ENCODE assay signal across 26 cellular contexts in the genomic region with DNA sequence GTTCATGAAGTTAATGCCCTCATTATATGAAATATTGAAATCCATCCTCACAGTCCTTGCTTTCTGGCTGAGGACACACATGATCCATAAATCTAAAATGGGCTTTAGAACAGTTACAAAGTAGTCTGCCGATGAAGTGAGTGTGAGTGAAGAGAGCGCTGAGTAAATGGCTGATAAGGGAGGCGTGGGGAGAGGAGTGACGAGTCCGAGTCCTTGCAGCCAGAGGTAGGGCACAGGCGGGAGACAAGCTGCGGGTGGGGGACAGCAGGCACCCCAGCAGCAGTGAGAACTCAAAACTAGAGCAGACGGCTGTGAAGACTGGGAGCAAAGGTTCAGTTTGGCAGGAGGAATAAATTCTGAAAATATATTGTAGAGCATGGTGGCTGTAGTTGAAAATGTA.
DNase-seq lines count a peak whose midpoint lies in the region; ATAC-seq, FAIRE-seq and TF ChIP-seq lines count a peak whose summit lies in the region.
"Had no signal": no experiment of that assay in that cellular context is flagged by ENCODE, and none has a peak within 500 bp of the region (broad histone marks: within the 10 kb centered on the region; RNA-seq: fewer than 3 reads in every experiment).

No MANE protein-coding gene starts in this region.

- no peak for TF ChIP-seq RAD21 in K562 (CRISPR knock-in tag; conservative IDR thresholded peaks at IDR 0.05 in 1 of 2, IDR thresholded peaks at IDR 0.05 in 1 of 2)

- TF ChIP-seq CTCF in K562 (IDR thresholded peaks at IDR 0.05 in 2 of 3, conservative IDR thresholded peaks at IDR 0.05 in 1 of 3; ENCODE audit: insufficient read depth in 2 of 3, low read depth in 1 of 3, low read length in 3 of 3): no peak
- no peak for TF ChIP-seq CTCF in cardiac muscle cell (IDR thresholded peaks at IDR 0.05; ENCODE audit: low read depth, low read length)
- no peak for TF ChIP-seq CTCF in GM10266 (IDR thresholded peaks at IDR 0.05; ENCODE audit: control insufficient read depth, insufficient read depth, low read depth, missing control alignments)

- in situ Hi-C loops in K562 (cut with MboI): no loop called here

- H3K4ac ChIP-seq in neuronal stem cell (ENCODE audit: low read length): no peak overlapping the region

- ATAC-seq in K562 (peak; percentile 71), right cardiac atrium (peak; percentile 93 to 95)
- ATAC-seq: A549, GM12878, HepG2 had no signal

- H2BK120ac ChIP-seq in neuronal stem cell (ENCODE audit: low read depth, low read length): no peak overlapping the region

- 1% methylated on average over 8 of the region's 8 CpGs for WGBS in K562 (ENCODE audit: insufficient coverage, low coverage, missing lambda C conversion rate)
- 37% methylated on average over 8 of the region's 8 CpGs for WGBS in right cardiac atrium
- no CpG with 5 or more reads among the region's 8 CpGs for WGBS in neuronal stem cell (ENCODE audit: extremely low coverage in 2 of 2, insufficient read length in 2 of 2, insufficient replicate concordance in 1 of 2), 2 donors

- TF ChIP-seq POLR2A in K562 (conservative IDR thresholded peaks at IDR 0.05): no peak

- H3K27ac ChIP-seq in K562 (ENCODE audit: extremely low read depth, low read depth, low read length): no peak overlapping the region
- H3K27ac ChIP-seq in cardiac muscle cell: no peak overlapping the region
- H3K27ac ChIP-seq in right cardiac atrium (ENCODE audit: low read length): no peak overlapping the region
- H3K27ac ChIP-seq in neuronal stem cell (replicated peaks; ENCODE audit: low read length): no peak overlapping the region
- H3K27ac ChIP-seq: A549; BLaER1 treated with 17β-estradiol and CSF1 and Interleukin-3, amounts not matched to agents 10 nM and 100 nM; PC-9 had no signal

- CTCF ChIA-PET in K562 (lab: Yijun Ruan, JAX; ENCODE audit: low intra/inter-chr PET ratio): no interaction called here

- no peak overlapping the region for H2BK15ac ChIP-seq in neuronal stem cell (ENCODE audit: low read length)

- intact Hi-C loops in K562 (cut with micrococcal nuclease) (no loop called here), right cardiac atrium (cut with DNase I) (no loop called here)

- H2AK5ac ChIP-seq in neuronal stem cell (ENCODE audit: low read depth, low read length): no peak overlapping the region

- H3K9me1 ChIP-seq in K562 (ENCODE audit: control insufficient read depth, insufficient read depth, low read length): no peaks in the 10 kb centered on the region

- H3K9ac ChIP-seq in K562 (ENCODE audit: insufficient read depth in 1 of 2, low read depth in 2 of 2, low read length in 2 of 2): peak overlapping the region in 1 of 2 experiments; percentile 47; a peak in 1 of 4 replicates
- H3K9ac ChIP-seq in neuronal stem cell (ENCODE audit: low read depth, low read length, poor library complexity): no peak overlapping the region
- H3K9ac ChIP-seq: BLaER1 treated with 17β-estradiol and CSF1 and Interleukin-3, amounts not matched to agents 10 nM and 100 nM had no signal

- FAIRE-seq in K562 (lab: Jason Lieb, UNC): no peak
- FAIRE-seq: D721Med, GM12878, HepG2 had no signal

- H3K4me3 ChIP-seq in K562: no peak overlapping the region
- no peak overlapping the region for H3K4me3 ChIP-seq in cardiac muscle cell
- no peak overlapping the region for H3K4me3 ChIP-seq in right cardiac atrium (ENCODE audit: low read length)
- H3K4me3 ChIP-seq in neuronal stem cell (ENCODE audit: low read length in 2 of 2): no peak overlapping the region
- H3K4me3 ChIP-seq: A549; BLaER1 treated with 17β-estradiol and CSF1 and Interleukin-3, amounts not matched to agents 10 nM and 100 nM; GM12878; PC-9 had no signal

- no peak overlapping the region for H3K23ac ChIP-seq in neuronal stem cell (ENCODE audit: low read depth, low read length, poor library complexity)

- H4K20me1 ChIP-seq in K562 (replicated peaks; ENCODE audit: control insufficient read depth, insufficient read depth, low read length): no peaks in the 10 kb centered on the region
- H4K20me1 ChIP-seq: BLaER1 treated with 17β-estradiol and CSF1 and Interleukin-3, amounts not matched to agents 10 nM and 100 nM had no signal

- peak overlapping the region; percentile 45; the same call in 1 of the 2 replicates for H3K4me2 ChIP-seq in K562 (ENCODE audit: insufficient read depth, low read length)
- H3K4me2 ChIP-seq in neuronal stem cell (ENCODE audit: insufficient read depth, low read length, poor library complexity, severe bottlenecking): no peak overlapping the region
- H3K4me2 ChIP-seq: A549; BLaER1 treated with 17β-estradiol and CSF1 and Interleukin-3, amounts not matched to agents 10 nM and 100 nM; PC-9 had no signal

- DNase-seq in K562 (ENCODE audit: extremely low read depth in 1 of 4, low spot score in 3 of 4) (peak in 2 of 4 experiments; percentile 17 to 39), cardiac muscle cell (ENCODE audit: low read depth in 1 of 2, low spot score in 1 of 2) (peak; percentile 7 to 89), right cardiac atrium (peak; percentile 28 to 57 (median 56)), neuronal stem cell (ENCODE audit: low spot score) (no peak), anterior cingulate cortex (lab: John Stamatoyannopoulos, UW) (no peak), NCI-H82 (lab: John Stamatoyannopoulos, UW) (no peak), activated gamma-delta T cell (lab: John Stamatoyannopoulos, UW) (no peak), GM10266 (ENCODE audit: extremely low spot score) (no peak)
- DNase-seq: AML-193; CD4-positive, alpha-beta T cell; H7; KBM-7; MV-4-11; NCI-H1105; NCI-H1436 treated with DMSO at 0.1 percent for 48 hours; NCI-H187 treated with DMSO at 0.1 percent for 48 hours; NCI-H524 treated with DMSO at 0.1 percent for 48 hours; NCI-H774; NK-92 treated with Interleukin-12 subunit alpha and Interleukin-12 subunit beta, amount 100 ng/mL, for 24 hours; PC-9; SHP77 had no signal

- H3K9me3 ChIP-seq in K562 (replicated peaks; ENCODE audit: control insufficient read depth, insufficient read depth, low read depth, low read length) (no peaks in the 10 kb centered on the region), cardiac muscle cell (ENCODE audit: low read depth) (no peaks in the 10 kb centered on the region), right cardiac atrium (ENCODE audit: control insufficient read depth, low read length) (no peaks in the 10 kb centered on the region), neuronal stem cell (replicated peaks in 1 of 2; ENCODE audit: control insufficient read depth in 2 of 2, insufficient read depth in 1 of 2, low read depth in 1 of 2, low read length in 2 of 2) (no peaks in the 10 kb centered on the region)
- H3K9me3 ChIP-seq: A549; BLaER1 treated with 17β-estradiol and CSF1 and Interleukin-3, amounts not matched to agents 10 nM and 100 nM had no signal

- H2BK5ac ChIP-seq in neuronal stem cell (ENCODE audit: low read length): no peak overlapping the region

- BruUV-seq in K562 (replicated peaks; lab: Mats Ljungman, UMichigan): no TSS peak

- H2AFZ ChIP-seq in K562 (ENCODE audit: low read depth, low read length) (peak overlapping the region; percentile 17; the same call in 1 of the 2 replicates), neuronal stem cell (ENCODE audit: low read length) (no peak overlapping the region)
- H2AFZ ChIP-seq: PC-9 had no signal

- H2BK12ac ChIP-seq in neuronal stem cell (ENCODE audit: low read length): no peak overlapping the region

- H4K91ac ChIP-seq in neuronal stem cell (ENCODE audit: low read depth, low read length, poor library complexity): no peak overlapping the region

- no peaks in the 10 kb centered on the region for H3K27me3 ChIP-seq in K562 (ENCODE audit: control insufficient read depth in 2 of 2, insufficient read depth in 2 of 2, low read length in 2 of 2)
- peaks cover 85% of the 10 kb centered on the region for H3K27me3 ChIP-seq in cardiac muscle cell
- no peaks in the 10 kb centered on the region for H3K27me3 ChIP-seq in right cardiac atrium (ENCODE audit: control insufficient read depth, insufficient read depth)
- H3K27me3 ChIP-seq in neuronal stem cell (ENCODE audit: control insufficient read depth in 3 of 3, insufficient read depth in 3 of 3, low read depth in 1 of 3, low read length in 3 of 3): no peaks in the 10 kb centered on the region
- H3K27me3 ChIP-seq: BLaER1 treated with 17β-estradiol and CSF1 and Interleukin-3, amounts not matched to agents 10 nM and 100 nM had no signal

- H3K4me1 ChIP-seq in K562 (replicated peaks in 1 of 2; ENCODE audit: control insufficient read depth in 2 of 2, insufficient read depth in 2 of 2, low read length in 2 of 2) (peaks cover 0 to 8% of the 10 kb centered on the region in 2 experiments; a peak in 2 of 5 replicates), cardiac muscle cell (ENCODE audit: low read depth) (peaks cover 17% of the 10 kb centered on the region), right cardiac atrium (ENCODE audit: control insufficient read depth, insufficient read depth, low read length) (no peaks in the 10 kb centered on the region), neuronal stem cell (ENCODE audit: control insufficient read depth in 2 of 2, insufficient read depth in 1 of 2, low read depth in 1 of 2, low read length in 2 of 2) (peaks cover 0 to 3% of the 10 kb centered on the region in 2 donors)
- H3K4me1 ChIP-seq: A549 had no signal

- no peak overlapping the region for H3K14ac ChIP-seq in neuronal stem cell (ENCODE audit: low read length)

- no peak for TF ChIP-seq EP300 in K562 (IDR thresholded peaks at IDR 0.05; ENCODE audit: low read length)

- H3K79me1 ChIP-seq in neuronal stem cell (ENCODE audit: low read depth, low read length): no peaks in the 10 kb centered on the region

- H3K18ac ChIP-seq in neuronal stem cell (ENCODE audit: low read length): peak overlapping the region; percentile 74

- H3K36me3 ChIP-seq in K562 (ENCODE audit: control insufficient read depth, insufficient read depth, low read length) (no peaks in the 10 kb centered on the region), cardiac muscle cell (no peaks in the 10 kb centered on the region), neuronal stem cell (replicated peaks in 1 of 2; ENCODE audit: control insufficient read depth in 2 of 2, insufficient read depth in 2 of 2, low read length in 2 of 2) (no peaks in the 10 kb centered on the region)
- H3K36me3 ChIP-seq: BLaER1 treated with 17β-estradiol and CSF1 and Interleukin-3, amounts not matched to agents 10 nM and 100 nM had no signal

- no peak overlapping the region for H4K8ac ChIP-seq in neuronal stem cell (ENCODE audit: low read depth, low read length)

- POLR2A ChIA-PET in K562 (lab: Yijun Ruan, JAX): interaction anchor here (0.6 kb wide), 1 partner anchor 229 kb away, joined by 3 read pairs; no protein-coding TSS in a partner anchor

- H3K79me2 ChIP-seq in K562 (ENCODE audit: control insufficient read depth, insufficient read depth, low read length): no peaks in the 10 kb centered on the region

Comparison
In these comparisons a context has a peak if more than half of its experiments do, and no peak if none do; other contexts are left out.
1. DNase-seq: peak in cardiac muscle cell (2 of 2) and right cardiac atrium (3 of 3); none in neuronal stem cell (single experiment), anterior cingulate cortex (0 of 58), NCI-H82 (single experiment), activated gamma-delta T cell (single experiment) and GM10266 (single experiment).